In the genomic region with DNA sequence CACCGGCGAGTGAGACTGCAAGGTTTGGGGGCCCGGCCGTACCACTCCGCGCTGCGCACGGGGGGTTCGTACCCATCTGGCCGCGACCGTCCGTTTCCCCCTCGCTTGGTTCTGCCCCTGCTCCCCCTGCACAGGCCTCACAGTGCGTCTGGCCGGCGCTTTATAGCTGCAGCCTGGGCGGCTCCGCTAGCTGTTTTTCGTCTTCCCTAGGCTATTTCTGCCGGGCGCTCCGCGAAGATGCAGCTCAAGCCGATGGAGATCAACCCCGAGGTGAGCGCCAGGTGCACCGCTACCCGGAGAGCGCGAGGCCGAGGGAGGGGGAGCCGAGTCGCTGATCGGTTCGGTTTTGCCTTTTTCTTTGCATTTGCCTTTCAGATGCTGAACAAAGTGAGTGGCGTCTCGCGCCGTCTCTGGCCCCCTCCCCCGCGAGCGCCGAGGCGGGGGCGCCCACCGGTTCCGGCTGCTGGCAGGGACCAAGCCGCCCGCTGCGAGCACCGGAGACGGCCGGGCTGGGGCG, we compare ENCODE assay signal across 1 cellular context.
TF ChIP-seq lines count a peak whose summit lies in the region.

TSS of gene UCHL1 (plus strand) at position 189 of the 517 bp plus-strand sequence. CDS start at position 238, 49 bp downstream.

TF ChIP-seq in HEK293, 187 proteins besides CTCF, POLR2A, EP300 and RAD21 (continued from another document):
- TF ChIP-seq, protein P1, sequence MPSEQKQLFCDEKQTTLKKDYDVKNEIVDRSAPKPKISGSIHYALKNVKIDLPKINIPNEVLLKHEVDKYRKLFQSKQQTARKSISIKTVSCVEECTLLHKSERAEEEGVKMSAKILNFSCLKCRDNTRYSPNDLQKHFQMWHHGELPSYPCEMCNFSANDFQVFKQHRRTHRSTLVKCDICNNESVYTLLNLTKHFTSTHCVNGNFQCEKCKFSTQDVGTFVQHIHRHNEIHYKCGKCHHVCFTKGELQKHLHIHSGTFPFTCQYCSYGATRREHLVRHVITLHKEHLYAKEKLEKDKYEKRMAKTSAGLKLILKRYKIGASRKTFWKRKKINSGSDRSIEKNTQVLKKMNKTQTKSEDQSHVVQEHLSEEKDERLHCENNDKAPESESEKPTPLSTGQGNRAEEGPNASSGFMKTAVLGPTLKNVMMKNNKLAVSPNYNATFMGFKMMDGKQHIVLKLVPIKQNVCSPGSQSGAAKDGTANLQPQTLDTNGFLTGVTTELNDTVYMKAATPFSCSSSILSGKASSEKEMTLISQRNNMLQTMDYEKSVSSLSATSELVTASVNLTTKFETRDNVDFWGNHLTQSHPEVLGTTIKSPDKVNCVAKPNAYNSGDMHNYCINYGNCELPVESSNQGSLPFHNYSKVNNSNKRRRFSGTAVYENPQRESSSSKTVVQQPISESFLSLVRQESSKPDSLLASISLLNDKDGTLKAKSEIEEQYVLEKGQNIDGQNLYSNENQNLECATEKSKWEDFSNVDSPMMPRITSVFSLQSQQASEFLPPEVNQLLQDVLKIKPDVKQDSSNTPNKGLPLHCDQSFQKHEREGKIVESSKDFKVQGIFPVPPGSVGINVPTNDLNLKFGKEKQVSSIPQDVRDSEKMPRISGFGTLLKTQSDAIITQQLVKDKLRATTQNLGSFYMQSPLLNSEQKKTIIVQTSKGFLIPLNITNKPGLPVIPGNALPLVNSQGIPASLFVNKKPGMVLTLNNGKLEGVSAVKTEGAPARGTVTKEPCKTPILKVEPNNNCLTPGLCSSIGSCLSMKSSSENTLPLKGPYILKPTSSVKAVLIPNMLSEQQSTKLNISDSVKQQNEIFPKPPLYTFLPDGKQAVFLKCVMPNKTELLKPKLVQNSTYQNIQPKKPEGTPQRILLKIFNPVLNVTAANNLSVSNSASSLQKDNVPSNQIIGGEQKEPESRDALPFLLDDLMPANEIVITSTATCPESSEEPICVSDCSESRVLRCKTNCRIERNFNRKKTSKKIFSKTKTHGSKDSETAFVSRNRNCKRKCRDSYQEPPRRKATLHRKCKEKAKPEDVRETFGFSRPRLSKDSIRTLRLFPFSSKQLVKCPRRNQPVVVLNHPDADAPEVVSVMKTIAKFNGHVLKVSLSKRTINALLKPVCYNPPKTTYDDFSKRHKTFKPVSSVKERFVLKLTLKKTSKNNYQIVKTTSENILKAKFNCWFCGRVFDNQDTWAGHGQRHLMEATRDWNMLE (tag by site-specific recombination; conservative IDR thresholded peaks at IDR 0.05; ENCODE audit: low read depth) = 0 out of 2 replicates have a peak, but pooled peaks have one; percentile 26
- TF ChIP-seq ZNF366 (tag by site-specific recombination; conservative IDR thresholded peaks at IDR 0.05) (no peak), ZNF596 (tag by site-specific recombination; IDR thresholded peaks at IDR 0.05) (no peak), ZNF24 (tag by site-specific recombination; IDR thresholded peaks at IDR 0.05) (peak; percentile 59; the same call in 1 of the 2 replicates), ZNF221 (tag by site-specific recombination; IDR thresholded peaks at IDR 0.05; ENCODE audit: borderline replicate concordance) (no peak), ZNF169 (tag by site-specific recombination; IDR thresholded peaks at IDR 0.05) (no peak), ZNF544 (tag by site-specific recombination; IDR thresholded peaks at IDR 0.05) (no peak), ZNF747 (tag by site-specific recombination; IDR thresholded peaks at IDR 0.05) (no peak), MEIS1 (CRISPR knock-in tag; IDR thresholded peaks at IDR 0.05; ENCODE audit: borderline replicate concordance) (no peak), ZBTB49 (tag by site-specific recombination; IDR thresholded peaks at IDR 0.05; ENCODE audit: low read depth) (no peak), ZFP69B (tag by site-specific recombination; IDR thresholded peaks at IDR 0.05) (peak; percentile 18; the same call in 1 of the 2 replicates), MYNN (tag by site-specific recombination; IDR thresholded peaks at IDR 0.05; ENCODE audit: borderline replicate concordance) (no peak), ZSCAN30 (tag by site-specific recombination; IDR thresholded peaks at IDR 0.05) (peak; percentile 72; the same call in 1 of the 2 replicates), ZSCAN4 (tag by site-specific recombination; IDR thresholded peaks at IDR 0.05) (no peak), SALL2 (tag by site-specific recombination; IDR thresholded peaks at IDR 0.05; ENCODE audit: borderline replicate concordance) (no peak), ZNF585B (tag by site-specific recombination; IDR thresholded peaks at IDR 0.05) (no peak), ZNF521 (tag by site-specific recombination; IDR thresholded peaks at IDR 0.05) (no peak), ZNF560 (tag by site-specific recombination; IDR thresholded peaks at IDR 0.05; ENCODE audit: borderline replicate concordance) (no peak)
TF ChIP-seq in HEK293: peak in this region for 49.
